In genomic region chr14:101914083-101914482, GRCh38 we compare ENCODE assay signal across 1 cellular context.
TF ChIP-seq lines count a peak whose summit lies in the region.

No MANE protein-coding gene starts in this region.

TF ChIP-seq in HepG2, 621 proteins besides CTCF, POLR2A, EP300 and RAD21:
- TF ChIP-seq ZNF180 (CRISPR knock-in tag; IDR thresholded peaks at IDR 0.05; ENCODE audit: borderline replicate concordance, low read depth) (no peak), MNT (IDR thresholded peaks at IDR 0.05) (peak; percentile 92)
TF ChIP-seq in HepG2: peak in this region for 1.
